In genomic region chr1:202692959-202693555, GRCh38 we compare ENCODE assay signal across 1 cellular context.
TF ChIP-seq lines count a peak whose summit lies in the region.

No MANE protein-coding gene starts in this region.

TF ChIP-seq in HepG2, 621 proteins besides CTCF, POLR2A, EP300 and RAD21 (continued from another document and continues in another):
- TF ChIP-seq KMT2A (CRISPR knock-in tag; IDR thresholded peaks at IDR 0.05) (no peak; the same call in 1 of the 2 replicates), ZBTB7A (CRISPR knock-in tag; IDR thresholded peaks at IDR 0.05) (no peak), PHB2 (IDR thresholded peaks at IDR 0.05; ENCODE audit: partially characterized antibody) (no peak), HOXA3 (CRISPR knock-in tag; IDR thresholded peaks at IDR 0.05) (peak; percentile 45; the same call in 1 of the 2 replicates), PTBP1 (IDR thresholded peaks at IDR 0.05; ENCODE audit: low read depth, low read length, poor library complexity, severe bottlenecking) (no peak), EED (CRISPR knock-in tag; IDR thresholded peaks at IDR 0.05) (no peak), ZNF343 (CRISPR knock-in tag; IDR thresholded peaks at IDR 0.05) (no peak), SRSF9 (IDR thresholded peaks at IDR 0.05; ENCODE audit: borderline replicate concordance, insufficient read depth, low read depth, low read length, poor library complexity, severe bottlenecking) (no peak), MLLT10 (CRISPR knock-in tag; IDR thresholded peaks at IDR 0.05) (no peak), POGZ (CRISPR knock-in tag; IDR thresholded peaks at IDR 0.05) (no peak), ZNF572 (CRISPR knock-in tag; IDR thresholded peaks at IDR 0.05) (no peak), ZNF687 (CRISPR knock-in tag; IDR thresholded peaks at IDR 0.05) (no peak), FOXO1 (CRISPR knock-in tag; IDR thresholded peaks at IDR 0.05) (peak; percentile 46; the same call in 1 of the 2 replicates), ZNF570 (CRISPR knock-in tag; IDR thresholded peaks at IDR 0.05; ENCODE audit: borderline replicate concordance) (no peak), ZNF225 (CRISPR knock-in tag; IDR thresholded peaks at IDR 0.05) (no peak; the same call in 1 of the 2 replicates), GTF2F1 (IDR thresholded peaks at IDR 0.05; ENCODE audit: low read length) (no peak), KDM5B (CRISPR knock-in tag; IDR thresholded peaks at IDR 0.05; ENCODE audit: borderline replicate concordance) (no peak), ZFY (CRISPR knock-in tag; IDR thresholded peaks at IDR 0.05) (no peak), PHF20 (CRISPR knock-in tag; IDR thresholded peaks at IDR 0.05) (no peak), ZNF619 (CRISPR knock-in tag; IDR thresholded peaks at IDR 0.05) (no peak), MTA1 (CRISPR knock-in tag; IDR thresholded peaks at IDR 0.05; ENCODE audit: borderline replicate concordance) (no peak), ZNF761 (CRISPR knock-in tag; conservative IDR thresholded peaks at IDR 0.05) (no peak), TBX2 (CRISPR knock-in tag; IDR thresholded peaks at IDR 0.05; ENCODE audit: borderline replicate concordance) (no peak), MED13 (CRISPR knock-in tag; IDR thresholded peaks at IDR 0.05) (0 out of 2 replicates have a peak, but pooled peaks have one; percentile 51), AFF4 (CRISPR knock-in tag; IDR thresholded peaks at IDR 0.05) (no peak), SMC3 (IDR thresholded peaks at IDR 0.05; ENCODE audit: low read length) (no peak), SP4 (CRISPR knock-in tag; IDR thresholded peaks at IDR 0.05) (no peak), ZNF775 (CRISPR knock-in tag; IDR thresholded peaks at IDR 0.05; ENCODE audit: borderline replicate concordance) (no peak), ZUFSP (CRISPR knock-in tag; IDR thresholded peaks at IDR 0.05; ENCODE audit: borderline replicate concordance) (no peak), RFXAP (CRISPR knock-in tag; IDR thresholded peaks at IDR 0.05; ENCODE audit: borderline replicate concordance) (no peak), ASH2L (IDR thresholded peaks at IDR 0.05; ENCODE audit: insufficient read length, low read depth, low read length) (no peak)
- TF ChIP-seq, protein P1, sequence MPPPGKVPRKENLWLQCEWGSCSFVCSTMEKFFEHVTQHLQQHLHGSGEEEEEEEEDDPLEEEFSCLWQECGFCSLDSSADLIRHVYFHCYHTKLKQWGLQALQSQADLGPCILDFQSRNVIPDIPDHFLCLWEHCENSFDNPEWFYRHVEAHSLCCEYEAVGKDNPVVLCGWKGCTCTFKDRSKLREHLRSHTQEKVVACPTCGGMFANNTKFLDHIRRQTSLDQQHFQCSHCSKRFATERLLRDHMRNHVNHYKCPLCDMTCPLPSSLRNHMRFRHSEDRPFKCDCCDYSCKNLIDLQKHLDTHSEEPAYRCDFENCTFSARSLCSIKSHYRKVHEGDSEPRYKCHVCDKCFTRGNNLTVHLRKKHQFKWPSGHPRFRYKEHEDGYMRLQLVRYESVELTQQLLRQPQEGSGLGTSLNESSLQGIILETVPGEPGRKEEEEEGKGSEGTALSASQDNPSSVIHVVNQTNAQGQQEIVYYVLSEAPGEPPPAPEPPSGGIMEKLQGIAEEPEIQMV (CRISPR knock-in tag; IDR thresholded peaks at IDR 0.05; ENCODE audit: low read depth), result 0 out of 2 replicates have a peak, but pooled peaks have one; percentile 47
- TF ChIP-seq, protein P2, sequence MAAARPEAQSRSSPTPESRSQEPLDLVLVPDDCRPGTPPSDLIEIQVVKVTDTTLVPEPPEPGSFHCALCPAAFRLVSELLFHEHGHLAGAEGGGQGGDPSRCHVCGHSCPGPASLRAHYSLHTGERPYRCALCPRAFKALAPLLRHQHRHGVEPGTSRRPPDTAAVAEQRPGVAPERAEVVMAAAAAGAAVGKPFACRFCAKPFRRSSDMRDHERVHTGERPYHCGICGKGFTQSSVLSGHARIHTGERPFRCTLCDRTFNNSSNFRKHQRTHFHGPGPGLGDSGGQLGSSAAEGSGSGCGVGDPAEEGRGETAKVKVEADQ (CRISPR knock-in tag; IDR thresholded peaks at IDR 0.05; ENCODE audit: borderline replicate concordance), result no peak
- TF ChIP-seq, protein P3, sequence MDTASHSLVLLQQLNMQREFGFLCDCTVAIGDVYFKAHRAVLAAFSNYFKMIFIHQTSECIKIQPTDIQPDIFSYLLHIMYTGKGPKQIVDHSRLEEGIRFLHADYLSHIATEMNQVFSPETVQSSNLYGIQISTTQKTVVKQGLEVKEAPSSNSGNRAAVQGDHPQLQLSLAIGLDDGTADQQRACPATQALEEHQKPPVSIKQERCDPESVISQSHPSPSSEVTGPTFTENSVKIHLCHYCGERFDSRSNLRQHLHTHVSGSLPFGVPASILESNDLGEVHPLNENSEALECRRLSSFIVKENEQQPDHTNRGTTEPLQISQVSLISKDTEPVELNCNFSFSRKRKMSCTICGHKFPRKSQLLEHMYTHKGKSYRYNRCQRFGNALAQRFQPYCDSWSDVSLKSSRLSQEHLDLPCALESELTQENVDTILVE (CRISPR knock-in tag; IDR thresholded peaks at IDR 0.05), result peak; percentile 96
- TF ChIP-seq, protein P4, sequence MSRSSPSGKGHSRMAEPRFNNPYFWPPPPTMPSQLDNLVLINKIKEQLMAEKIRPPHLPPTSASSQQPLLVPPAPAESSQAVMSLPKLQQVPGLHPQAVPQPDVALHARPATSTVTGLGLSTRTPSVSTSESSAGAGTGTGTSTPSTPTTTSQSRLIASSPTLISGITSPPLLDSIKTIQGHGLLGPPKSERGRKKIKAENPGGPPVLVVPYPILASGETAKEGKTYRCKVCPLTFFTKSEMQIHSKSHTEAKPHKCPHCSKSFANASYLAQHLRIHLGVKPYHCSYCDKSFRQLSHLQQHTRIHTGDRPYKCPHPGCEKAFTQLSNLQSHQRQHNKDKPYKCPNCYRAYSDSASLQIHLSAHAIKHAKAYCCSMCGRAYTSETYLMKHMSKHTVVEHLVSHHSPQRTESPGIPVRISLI (CRISPR knock-in tag; IDR thresholded peaks at IDR 0.05; ENCODE audit: borderline replicate concordance), result no peak
- TF ChIP-seq, protein P5, sequence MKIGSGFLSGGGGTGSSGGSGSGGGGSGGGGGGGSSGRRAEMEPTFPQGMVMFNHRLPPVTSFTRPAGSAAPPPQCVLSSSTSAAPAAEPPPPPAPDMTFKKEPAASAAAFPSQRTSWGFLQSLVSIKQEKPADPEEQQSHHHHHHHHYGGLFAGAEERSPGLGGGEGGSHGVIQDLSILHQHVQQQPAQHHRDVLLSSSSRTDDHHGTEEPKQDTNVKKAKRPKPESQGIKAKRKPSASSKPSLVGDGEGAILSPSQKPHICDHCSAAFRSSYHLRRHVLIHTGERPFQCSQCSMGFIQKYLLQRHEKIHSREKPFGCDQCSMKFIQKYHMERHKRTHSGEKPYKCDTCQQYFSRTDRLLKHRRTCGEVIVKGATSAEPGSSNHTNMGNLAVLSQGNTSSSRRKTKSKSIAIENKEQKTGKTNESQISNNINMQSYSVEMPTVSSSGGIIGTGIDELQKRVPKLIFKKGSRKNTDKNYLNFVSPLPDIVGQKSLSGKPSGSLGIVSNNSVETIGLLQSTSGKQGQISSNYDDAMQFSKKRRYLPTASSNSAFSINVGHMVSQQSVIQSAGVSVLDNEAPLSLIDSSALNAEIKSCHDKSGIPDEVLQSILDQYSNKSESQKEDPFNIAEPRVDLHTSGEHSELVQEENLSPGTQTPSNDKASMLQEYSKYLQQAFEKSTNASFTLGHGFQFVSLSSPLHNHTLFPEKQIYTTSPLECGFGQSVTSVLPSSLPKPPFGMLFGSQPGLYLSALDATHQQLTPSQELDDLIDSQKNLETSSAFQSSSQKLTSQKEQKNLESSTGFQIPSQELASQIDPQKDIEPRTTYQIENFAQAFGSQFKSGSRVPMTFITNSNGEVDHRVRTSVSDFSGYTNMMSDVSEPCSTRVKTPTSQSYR (CRISPR knock-in tag; IDR thresholded peaks at IDR 0.05; ENCODE audit: borderline replicate concordance), result 0 out of 2 replicates have a peak, but pooled peaks have one; percentile 53
- TF ChIP-seq, protein P6, sequence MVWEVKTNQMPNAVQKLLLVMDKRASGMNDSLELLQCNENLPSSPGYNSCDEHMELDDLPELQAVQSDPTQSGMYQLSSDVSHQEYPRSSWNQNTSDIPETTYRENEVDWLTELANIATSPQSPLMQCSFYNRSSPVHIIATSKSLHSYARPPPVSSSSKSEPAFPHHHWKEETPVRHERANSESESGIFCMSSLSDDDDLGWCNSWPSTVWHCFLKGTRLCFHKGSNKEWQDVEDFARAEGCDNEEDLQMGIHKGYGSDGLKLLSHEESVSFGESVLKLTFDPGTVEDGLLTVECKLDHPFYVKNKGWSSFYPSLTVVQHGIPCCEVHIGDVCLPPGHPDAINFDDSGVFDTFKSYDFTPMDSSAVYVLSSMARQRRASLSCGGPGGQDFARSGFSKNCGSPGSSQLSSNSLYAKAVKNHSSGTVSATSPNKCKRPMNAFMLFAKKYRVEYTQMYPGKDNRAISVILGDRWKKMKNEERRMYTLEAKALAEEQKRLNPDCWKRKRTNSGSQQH (CRISPR knock-in tag; IDR thresholded peaks at IDR 0.05; ENCODE audit: low read depth), result peak; percentile 96
- TF ChIP-seq, protein P7, sequence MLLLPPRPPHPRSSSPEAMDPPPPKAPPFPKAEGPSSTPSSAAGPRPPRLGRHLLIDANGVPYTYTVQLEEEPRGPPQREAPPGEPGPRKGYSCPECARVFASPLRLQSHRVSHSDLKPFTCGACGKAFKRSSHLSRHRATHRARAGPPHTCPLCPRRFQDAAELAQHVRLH (CRISPR knock-in tag; IDR thresholded peaks at IDR 0.05; ENCODE audit: borderline replicate concordance, low read depth), result peak; percentile 93
- TF ChIP-seq, protein P8, sequence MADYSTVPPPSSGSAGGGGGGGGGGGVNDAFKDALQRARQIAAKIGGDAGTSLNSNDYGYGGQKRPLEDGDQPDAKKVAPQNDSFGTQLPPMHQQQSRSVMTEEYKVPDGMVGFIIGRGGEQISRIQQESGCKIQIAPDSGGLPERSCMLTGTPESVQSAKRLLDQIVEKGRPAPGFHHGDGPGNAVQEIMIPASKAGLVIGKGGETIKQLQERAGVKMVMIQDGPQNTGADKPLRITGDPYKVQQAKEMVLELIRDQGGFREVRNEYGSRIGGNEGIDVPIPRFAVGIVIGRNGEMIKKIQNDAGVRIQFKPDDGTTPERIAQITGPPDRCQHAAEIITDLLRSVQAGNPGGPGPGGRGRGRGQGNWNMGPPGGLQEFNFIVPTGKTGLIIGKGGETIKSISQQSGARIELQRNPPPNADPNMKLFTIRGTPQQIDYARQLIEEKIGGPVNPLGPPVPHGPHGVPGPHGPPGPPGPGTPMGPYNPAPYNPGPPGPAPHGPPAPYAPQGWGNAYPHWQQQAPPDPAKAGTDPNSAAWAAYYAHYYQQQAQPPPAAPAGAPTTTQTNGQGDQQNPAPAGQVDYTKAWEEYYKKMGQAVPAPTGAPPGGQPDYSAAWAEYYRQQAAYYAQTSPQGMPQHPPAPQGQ (CRISPR knock-in tag; IDR thresholded peaks at IDR 0.05; ENCODE audit: borderline replicate concordance), result no peak
